Comparison of ENCODE assay signal across 19 cellular contexts in genomic region chr10:95588025-95588424, GRCh38. TPM values are rescaled to one million over a fixed set of nuclear protein-coding genes. Genes with fewer than 3 reads are reported as not detected.
DNase-seq lines count a peak whose midpoint lies in the region; ATAC-seq and TF ChIP-seq lines count a peak whose summit lies in the region.
"Had no signal": no experiment of that assay in that cellular context is flagged by ENCODE, and none has a peak within 500 bp of the region (broad histone marks: within the 10 kb centered on the region; RNA-seq: fewer than 3 reads in every experiment).

No MANE protein-coding gene starts in this region.

- no peaks in the 10 kb centered on the region for H3K4me1 ChIP-seq in Panc1 (ENCODE audit: control insufficient read depth, insufficient read depth, low read length)
- H3K4me1 ChIP-seq in mucosa of descending colon (ENCODE audit: low read depth), result no peaks in the 10 kb centered on the region

- no peaks in the 10 kb centered on the region for H3K36me3 Mint-ChIP-seq in mesothelial cell of epicardium
- H3K36me3 Mint-ChIP-seq: CD4-positive, CD25-positive, alpha-beta regulatory T cell had no signal

- H3K27ac Mint-ChIP-seq in mesothelial cell of epicardium, result no peak overlapping the region
- H3K27ac Mint-ChIP-seq: CD4-positive, CD25-positive, alpha-beta regulatory T cell; HFFc6 had no signal

- no peak overlapping the region for H3K4me3 Mint-ChIP-seq in mesothelial cell of epicardium
- H3K4me3 Mint-ChIP-seq: CD4-positive, CD25-positive, alpha-beta regulatory T cell; HFFc6 had no signal

- no peaks in the 10 kb centered on the region; the same call in 1 of the 2 replicates for H3K27me3 ChIP-seq in Panc1 (ENCODE audit: control insufficient read depth, insufficient read depth, low read length)

- POLR2A ChIA-PET in Panc1 (lab: Charles Lee), result no interaction called here

- no peaks in the 10 kb centered on the region for H3K4me1 Mint-ChIP-seq in mesothelial cell of epicardium
- H3K4me1 Mint-ChIP-seq: CD4-positive, CD25-positive, alpha-beta regulatory T cell had no signal

- H3K27ac ChIP-seq in Panc1 (ENCODE audit: low read length), result no peak overlapping the region
- no peak overlapping the region for H3K27ac ChIP-seq in epithelial cell of prostate
- H3K27ac ChIP-seq: HL-60 had no signal

- 0 out of 2 replicates have a peak, but pooled peaks have one; percentile 42 for ATAC-seq in Panc1
- ATAC-seq in mucosa of descending colon, result peak; percentile 90

- TF ChIP-seq CTCF in Panc1 (IDR thresholded peaks at IDR 0.05) (no peak), mucosa of descending colon (IDR thresholded peaks at IDR 0.05) (no peak), GM13977 (IDR thresholded peaks at IDR 0.05; ENCODE audit: extremely low read depth, insufficient read depth, missing control alignments) (no peak), mesothelial cell of epicardium (IDR thresholded peaks at IDR 0.05; ENCODE audit: unreplicated experiment) (no peak)

- H3K9me3 Mint-ChIP-seq in mesothelial cell of epicardium, result no peaks in the 10 kb centered on the region
- H3K9me3 Mint-ChIP-seq: HFFc6 had no signal

- in situ Hi-C loops in Panc1 (cut with HindIII; ENCODE audit: low pct_unique_long_range_greater_than_20kb, low sequenced_read_pairs), result no loop called here
- in situ Hi-C loops in GM13977 (cut with MboI; ENCODE audit: low pct_unique_long_range_greater_than_20kb, low sequenced_read_pairs, unreplicated experiment), result loop anchor here (25.0 kb wide), 1 partner anchor 451 kb away; no protein-coding TSS in a partner anchor

- H3K27me3 Mint-ChIP-seq in mesothelial cell of epicardium (ENCODE audit: low read depth), result peaks cover 8% of the 10 kb centered on the region

- DNase-seq in Panc1 (ENCODE audit: low read depth, low spot score) (no peak), epithelial cell of prostate (ENCODE audit: low read depth, low spot score) (peak; percentile 6), mucosa of descending colon (peak in 2 of 3 donors; percentile 28 to 51), GM13977 (ENCODE audit: low spot score) (no peak), AG08396 (ENCODE audit: low spot score) (no peak), mesothelial cell of epicardium (ENCODE audit: low spot score in 2 of 2, unreplicated experiment in 2 of 2) (no peak)
- no peak for DNase-seq in activated CD4-positive, alpha-beta T cell treated with anti-CD3 and anti-CD28 coated beads for 48 hours
- DNase-seq: CD4-positive, CD25-positive, alpha-beta regulatory T cell; EL; GF-D8; HFFc6; KG1; NCI-H1694; NCI-H2081; NCI-H2171 treated with DMSO at 0.1 percent for 48 hours; NCI-H526; RPMI8226; SHP77 had no signal

- no peaks in the 10 kb centered on the region for H3K36me3 ChIP-seq in Panc1 (ENCODE audit: control insufficient read depth, insufficient read depth, low read length)
- no peaks in the 10 kb centered on the region for H3K36me3 ChIP-seq in mucosa of descending colon (ENCODE audit: low read depth)

- CTCF ChIA-PET in Panc1 (lab: Charles Lee), result no interaction called here

- intact Hi-C loops in Panc1 (cut with micrococcal nuclease; ENCODE audit: unreplicated experiment), result no loop called here
- intact Hi-C loops in mucosa of descending colon (cut with DNase I, micrococcal nuclease), result no loop called here

- H3K9me3 ChIP-seq in Panc1 (ENCODE audit: control insufficient read depth, insufficient read depth, low read depth, low read length), result no peaks in the 10 kb centered on the region
- no peaks in the 10 kb centered on the region for H3K9me3 ChIP-seq in mucosa of descending colon

- BruUV-seq in Panc1 (replicated peaks; lab: Mats Ljungman, UMichigan), result no TSS peak

- no peak overlapping the region for H3K4me3 ChIP-seq in Panc1 (ENCODE audit: low read depth in 2 of 2, low read length in 2 of 2)
- H3K4me3 ChIP-seq in mucosa of descending colon, result no peak overlapping the region

RNA-seq across cellular contexts. Expression of gene SORBS1, which starts 26.9 kb away (rescaled TPM):
- 29.4 TPM for total RNA-seq in Panc1 (2021; ENCODE audit: unreplicated experiment)
- polyA plus RNA-seq in Panc1 (2012; ENCODE audit: insufficient read length), result 18.4 TPM
- 100 to 1,000 TPM in 1 of 3 donors, 10 to 100 TPM in 2; 48.9 to 699 (median 99.3) TPM for total RNA-seq in mucosa of descending colon
- total RNA-seq in mesothelial cell of epicardium, result 21.5 to 25.1 TPM (median 24.9 TPM) in 3 replicates

Comparison
In these comparisons a context has a peak if more than half of its experiments do, and no peak if none do; other contexts are left out.
1. DNase-seq: peak in epithelial cell of prostate (single experiment) and mucosa of descending colon (2 of 3); none in Panc1 (single experiment), GM13977 (single experiment), AG08396 (single experiment), activated CD4-positive, alpha-beta T cell treated with anti-CD3 and anti-CD28 coated beads for 48 hours (single experiment) and mesothelial cell of epicardium (0 of 2).